In the genomic region with DNA sequence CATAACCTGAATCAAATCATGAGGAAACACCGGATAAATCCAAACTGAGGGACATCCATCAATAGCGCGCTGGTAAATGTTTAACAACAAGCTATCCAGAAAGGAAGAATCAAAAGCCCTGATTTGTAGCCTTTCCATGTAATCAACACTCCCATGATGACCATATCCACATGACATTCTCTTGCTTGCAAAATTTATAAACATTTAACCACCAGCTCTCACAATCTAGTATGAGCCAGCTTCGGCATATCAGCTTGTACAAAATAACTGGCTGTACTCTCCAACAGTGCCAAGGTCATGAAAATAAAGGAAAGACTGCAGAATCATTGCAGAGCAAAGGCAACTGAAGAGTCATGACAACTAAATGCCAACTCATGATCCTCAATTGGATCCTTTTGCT, we compare ENCODE assay signal across 2 cellular contexts.
TF ChIP-seq lines count a peak whose summit lies in the region.

No MANE protein-coding gene starts in this region.

TF ChIP-seq in IMR-90, 13 proteins besides CTCF, POLR2A, EP300 and RAD21:
- TF ChIP-seq SMC3 (IDR thresholded peaks at IDR 0.05; ENCODE audit: low read depth, low read length), result no peak
- TF ChIP-seq BHLHE40 (IDR thresholded peaks at IDR 0.05; ENCODE audit: low read depth, low read length), result no peak
- no peak for TF ChIP-seq MXI1 (IDR thresholded peaks at IDR 0.05; ENCODE audit: borderline replicate concordance, low read depth, low read length)
- TF ChIP-seq, protein P1, sequence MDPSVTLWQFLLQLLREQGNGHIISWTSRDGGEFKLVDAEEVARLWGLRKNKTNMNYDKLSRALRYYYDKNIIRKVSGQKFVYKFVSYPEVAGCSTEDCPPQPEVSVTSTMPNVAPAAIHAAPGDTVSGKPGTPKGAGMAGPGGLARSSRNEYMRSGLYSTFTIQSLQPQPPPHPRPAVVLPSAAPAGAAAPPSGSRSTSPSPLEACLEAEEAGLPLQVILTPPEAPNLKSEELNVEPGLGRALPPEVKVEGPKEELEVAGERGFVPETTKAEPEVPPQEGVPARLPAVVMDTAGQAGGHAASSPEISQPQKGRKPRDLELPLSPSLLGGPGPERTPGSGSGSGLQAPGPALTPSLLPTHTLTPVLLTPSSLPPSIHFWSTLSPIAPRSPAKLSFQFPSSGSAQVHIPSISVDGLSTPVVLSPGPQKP (IDR thresholded peaks at IDR 0.05; ENCODE audit: borderline replicate concordance, low read depth, low read length), result no peak
- no peak for TF ChIP-seq MAFK (IDR thresholded peaks at IDR 0.05; ENCODE audit: low read depth, low read length)
- TF ChIP-seq FOS (IDR thresholded peaks at IDR 0.05; ENCODE audit: low read depth, low read length), result no peak
- TF ChIP-seq NFE2L2 (IDR thresholded peaks at IDR 0.05; ENCODE audit: low read depth, low read length), result no peak
- TF ChIP-seq RCOR1 (IDR thresholded peaks at IDR 0.05; ENCODE audit: insufficient replicate concordance, low read length), result no peak
- TF ChIP-seq CEBPB (IDR thresholded peaks at IDR 0.05; ENCODE audit: low read depth, low read length), result no peak
- TF ChIP-seq CHD1 (IDR thresholded peaks at IDR 0.05; ENCODE audit: low read depth, low read length), result no peak
- TF ChIP-seq, protein P2, sequence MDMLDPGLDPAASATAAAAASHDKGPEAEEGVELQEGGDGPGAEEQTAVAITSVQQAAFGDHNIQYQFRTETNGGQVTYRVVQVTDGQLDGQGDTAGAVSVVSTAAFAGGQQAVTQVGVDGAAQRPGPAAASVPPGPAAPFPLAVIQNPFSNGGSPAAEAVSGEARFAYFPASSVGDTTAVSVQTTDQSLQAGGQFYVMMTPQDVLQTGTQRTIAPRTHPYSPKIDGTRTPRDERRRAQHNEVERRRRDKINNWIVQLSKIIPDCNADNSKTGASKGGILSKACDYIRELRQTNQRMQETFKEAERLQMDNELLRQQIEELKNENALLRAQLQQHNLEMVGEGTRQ (IDR thresholded peaks at IDR 0.05; ENCODE audit: low read depth, low read length), result no peak
- no peak for TF ChIP-seq MAZ (IDR thresholded peaks at IDR 0.05; ENCODE audit: borderline replicate concordance, low read depth, low read length)
- TF ChIP-seq RFX5 (IDR thresholded peaks at IDR 0.05; ENCODE audit: low read depth, low read length), result no peak

TF ChIP-seq in K562, 482 proteins besides CTCF, POLR2A, EP300 and RAD21:
- no peak for TF ChIP-seq BRCA1 (IDR thresholded peaks at IDR 0.05)
- no peak for TF ChIP-seq BRCA1 (CRISPR knock-in tag; IDR thresholded peaks at IDR 0.05)
- no peak for TF ChIP-seq ZNF146 (CRISPR knock-in tag; IDR thresholded peaks at IDR 0.05; ENCODE audit: unreplicated experiment)
- peak; percentile 44 for TF ChIP-seq MAFG (tag; conservative IDR thresholded peaks at IDR 0.05)
- TF ChIP-seq EZH2 (IDR thresholded peaks at IDR 0.05; ENCODE audit: borderline replicate concordance, low read depth, low read length), result no peak
- no peak for TF ChIP-seq EGR1 (conservative IDR thresholded peaks at IDR 0.05)
